Comparison of ENCODE assay signal across 8 cellular contexts in the genomic region with DNA sequence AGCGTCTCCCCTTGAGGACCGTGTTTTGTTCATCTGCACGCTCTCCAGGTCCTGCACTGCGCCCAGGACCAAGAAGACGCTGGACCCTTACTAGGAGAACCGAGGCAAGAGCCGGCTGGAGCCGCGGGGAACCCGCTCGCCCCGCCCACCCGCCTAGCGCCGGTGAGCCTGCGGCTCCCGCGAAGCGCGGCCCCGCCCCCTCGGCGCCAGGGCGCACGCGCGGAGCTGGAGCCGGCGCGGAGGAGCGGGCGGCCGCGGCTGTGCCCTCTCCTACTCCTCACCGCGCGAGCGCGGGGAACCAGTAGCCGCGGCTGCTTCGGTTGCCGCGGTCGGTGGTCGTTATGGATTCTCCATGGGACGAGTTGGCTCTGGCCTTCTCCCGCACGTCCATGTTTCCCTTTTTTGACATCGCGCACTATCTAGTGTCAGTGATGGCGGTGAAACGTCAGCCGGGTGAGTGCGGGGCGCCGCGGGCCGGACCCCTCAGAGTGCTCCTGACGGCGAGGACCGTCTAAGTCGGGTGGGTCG. TPM values are rescaled to one million over a fixed set of nuclear protein-coding genes. Genes with fewer than 3 reads are reported as not detected.
DNase-seq lines count a peak whose midpoint lies in the region; ATAC-seq, FAIRE-seq and TF ChIP-seq lines count a peak whose summit lies in the region.

A gene with protein sequence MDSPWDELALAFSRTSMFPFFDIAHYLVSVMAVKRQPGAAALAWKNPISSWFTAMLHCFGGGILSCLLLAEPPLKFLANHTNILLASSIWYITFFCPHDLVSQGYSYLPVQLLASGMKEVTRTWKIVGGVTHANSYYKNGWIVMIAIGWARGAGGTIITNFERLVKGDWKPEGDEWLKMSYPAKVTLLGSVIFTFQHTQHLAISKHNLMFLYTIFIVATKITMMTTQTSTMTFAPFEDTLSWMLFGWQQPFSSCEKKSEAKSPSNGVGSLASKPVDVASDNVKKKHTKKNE (plus strand): TSS at position 222 of the 528 bp plus-strand sequence. CDS start 120 bp downstream, at position 342.

- peak; percentile 46 for DNase-seq in NCI-H2107 treated with DMSO at 0.1 percent for 48 hours (lab: John Stamatoyannopoulos, UW; ENCODE audit: unreplicated experiment)
- DNase-seq in WERI-Rb-1: peak; percentile 87
- peak; percentile 54 for DNase-seq in bronchial epithelial cell (ENCODE audit: low read depth)
- no peak for DNase-seq in keratinocyte (ENCODE audit: low read depth, low spot score)
- DNase-seq in stimulated activated CD4-positive, alpha-beta T cell treated with anti-CD3 and anti-CD28 coated beads, Interleukin-12 subunit alpha, Interleukin-12 subunit beta, amount 100 ng/mL, for 48 hours (ENCODE audit: low read depth in 2 of 3, low spot score in 1 of 3): peak; percentile 43 to 77 (median 54)

- TF ChIP-seq CTCF in WERI-Rb-1 (IDR thresholded peaks at IDR 0.05; ENCODE audit: low read depth, low read length) (no peak), bronchial epithelial cell (IDR thresholded peaks at IDR 0.05; ENCODE audit: insufficient read depth, low read length, severe bottlenecking) (no peak), keratinocyte (optimal IDR thresholded peaks at IDR 0.05 in 1 of 3, IDR thresholded peaks at IDR 0.05 in 1 of 3, conservative IDR thresholded peaks at IDR 0.05 in 1 of 3; ENCODE audit: extremely low read depth in 1 of 3, insufficient read depth in 2 of 3, low read length in 3 of 3) (no peak)

- FAIRE-seq in bronchial epithelial cell (lab: Jason Lieb, UNC): no peak
- FAIRE-seq in keratinocyte (lab: Jason Lieb, UNC): no peak

- H4K20me1 ChIP-seq in keratinocyte (ENCODE audit: control insufficient read depth, extremely low read depth, insufficient read depth, low read length): no peaks in the 10 kb centered on the region

- H2AFZ ChIP-seq in ACC112 (ENCODE audit: low read length, unreplicated experiment) (peak within 1 kb of the TSS; percentile 89), keratinocyte (ENCODE audit: control insufficient read depth, low read length) (peak within 1 kb of the TSS; percentile 95)

- peak within 1 kb of the TSS; percentile 100 for H3K4me2 ChIP-seq in keratinocyte (ENCODE audit: control insufficient read depth, extremely low read depth, insufficient read depth, low read depth, low read length)

- H3K9ac ChIP-seq in keratinocyte (ENCODE audit: control insufficient read depth, extremely low read depth, insufficient read depth, low read length): peak within 1 kb of the TSS; percentile 75

- H3K9me3 ChIP-seq in WERI-Rb-1 (ENCODE audit: severe bottlenecking): no peaks in the 10 kb centered on the region
- H3K9me3 ChIP-seq in keratinocyte (ENCODE audit: control insufficient read depth, low read depth, low read length): no peaks in the 10 kb centered on the region

- H3K27ac ChIP-seq in ACC112 (ENCODE audit: low read depth, low read length) (peak within 1 kb of the TSS; percentile 30; the same call in 1 of the 2 replicates), WERI-Rb-1 (peak within 1 kb of the TSS; percentile 76), keratinocyte (ENCODE audit: control insufficient read depth, insufficient read depth, low read length) (peak within 1 kb of the TSS; percentile 44)

- dilution Hi-C loops in keratinocyte (cut with MboI; ENCODE audit: extremely low pct_ligation_motif_present, low sequenced_read_pairs): no loop called here

- H3K79me2 ChIP-seq in ACC112 (ENCODE audit: control insufficient read depth, insufficient read depth, low read length, unreplicated experiment): peaks cover 11% of the 10 kb centered on the region
- peaks cover 2% of the 10 kb centered on the region for H3K79me2 ChIP-seq in keratinocyte (ENCODE audit: control insufficient read depth, insufficient read depth, low read length)

- no peaks in the 10 kb centered on the region for H3K36me3 ChIP-seq in ACC112 (ENCODE audit: insufficient read depth, low read length)
- H3K36me3 ChIP-seq in WERI-Rb-1: peaks cover 10% of the 10 kb centered on the region
- H3K36me3 ChIP-seq in bronchial epithelial cell (ENCODE audit: control insufficient read depth, insufficient read depth, low read length): no peaks in the 10 kb centered on the region
- H3K36me3 ChIP-seq in keratinocyte (ENCODE audit: control insufficient read depth in 2 of 2, extremely low read depth in 1 of 2, insufficient read depth in 2 of 2, low read length in 2 of 2): no peaks in the 10 kb centered on the region

- H3K4me3 ChIP-seq in ACC112 (ENCODE audit: low read depth, low read length) (peak within 1 kb of the TSS; percentile 87), WERI-Rb-1 (ENCODE audit: low read depth, low read length) (peak within 1 kb of the TSS; percentile 68), bronchial epithelial cell (ENCODE audit: low read depth, low read length) (peak within 1 kb of the TSS; percentile 85), keratinocyte (ENCODE audit: control insufficient read depth in 2 of 3, extremely low read depth in 1 of 3, insufficient read depth in 2 of 3, low read depth in 1 of 3, low read length in 3 of 3) (peak within 1 kb of the TSS; percentile 85 to 93 (median 86))

- H3K27me3 ChIP-seq in ACC112 (ENCODE audit: insufficient read depth, low read length) (peaks cover 16% of the 10 kb centered on the region), WERI-Rb-1 (ENCODE audit: insufficient read depth, low read depth, severe bottlenecking) (no peaks in the 10 kb centered on the region), bronchial epithelial cell (ENCODE audit: control insufficient read depth, insufficient read depth, low read length) (no peaks in the 10 kb centered on the region), keratinocyte (ENCODE audit: control insufficient read depth, extremely low read depth, insufficient read depth, low read length) (peaks cover 2% of the 10 kb centered on the region)

- H3K4me1 ChIP-seq in ACC112 (ENCODE audit: control insufficient read depth, insufficient read depth, low read length, unreplicated experiment): peaks cover 18% of the 10 kb centered on the region
- H3K4me1 ChIP-seq in keratinocyte (ENCODE audit: control insufficient read depth, extremely low read depth, insufficient read depth, low read length): peaks cover 14% of the 10 kb centered on the region

- ATAC-seq in GM18520 (IDR thresholded peaks at IDR 0.05; ENCODE audit: unreplicated experiment) (peak; percentile 67), HG03039 (IDR thresholded peaks at IDR 0.05; ENCODE audit: unreplicated experiment) (peak; percentile 71)

- no peaks in the 10 kb centered on the region for H3K9me1 ChIP-seq in keratinocyte (ENCODE audit: control insufficient read depth, extremely low read depth, insufficient read depth, low read length)

RNA-seq across cellular contexts. Expression of the gene that starts here (rescaled TPM):
- total RNA-seq in bronchial epithelial cell: 19.6 and 34.5 TPM in 2 replicates
- polyA plus RNA-seq in keratinocyte: 7.7 to 9.8 TPM (median 7.9 TPM) in 3 replicates
- polyA plus RNA-seq in keratinocyte (2011; ENCODE audit: low read depth): 9.1 TPM
- 4.6 and 7.1 TPM in 2 replicates for polyA plus RNA-seq in keratinocyte (2011; cell fraction: cytosol; rRNA removed)
- 6.1 and 7.8 TPM in 2 replicates for polyA plus RNA-seq in keratinocyte (2011; cell fraction: nucleus; rRNA removed)
- 5.1 and 16.7 TPM in 2 replicates for polyA plus RNA-seq in keratinocyte (2012; ENCODE audit: low replicate concordance)
- polyA minus RNA-seq in keratinocyte: 1.2 to 8.9 TPM (median 8.1 TPM) in 3 replicates
- polyA minus RNA-seq in keratinocyte (2011; cell fraction: cytosol; rRNA and poly(A)+ RNA removed): 11.7 TPM
- polyA minus RNA-seq in keratinocyte (2011; cell fraction: nucleus; rRNA and poly(A)+ RNA removed): 3.8 and 5.0 TPM in 2 replicates
